ENCODE assay signal across 23 cellular contexts in the genomic region with DNA sequence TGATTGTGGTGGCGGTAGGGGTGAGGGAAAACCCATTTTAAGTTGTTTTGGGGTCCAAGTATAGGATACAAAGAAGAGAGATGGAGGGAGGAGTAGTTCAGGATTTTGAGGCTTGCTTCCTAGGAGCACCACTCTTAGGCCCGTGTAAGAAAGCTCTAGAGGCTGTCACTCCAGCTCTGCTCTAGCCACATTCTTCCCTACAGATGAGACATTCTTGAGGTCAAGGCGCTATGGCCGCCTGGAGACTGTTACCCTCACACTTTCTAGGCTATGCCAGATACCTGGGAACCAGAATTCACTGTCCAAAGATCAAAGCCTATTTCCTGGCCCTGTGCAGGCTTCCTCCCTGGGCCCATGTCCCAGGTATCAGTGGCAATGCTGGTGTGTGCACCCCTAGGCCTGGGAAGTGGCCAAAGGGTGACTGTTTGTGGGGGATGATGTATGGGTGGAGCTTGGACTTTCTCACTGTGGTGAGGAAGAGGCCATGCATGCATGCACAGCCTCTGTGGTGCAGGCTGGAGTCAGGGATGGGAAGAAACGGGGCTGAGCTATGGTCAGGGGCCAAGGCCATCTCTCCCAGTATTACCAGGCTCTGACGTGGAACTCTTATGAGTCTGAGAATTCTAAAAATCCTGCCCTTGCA. TPM values are rescaled to one million over a fixed set of nuclear protein-coding genes. Genes with fewer than 3 reads are reported as not detected.
A peak's percentile ranks its signal among the peaks of the same experiment; 100 is the strongest.
DNase-seq lines count a peak whose midpoint lies in the region; ATAC-seq and TF ChIP-seq lines count a peak whose summit lies in the region.
"Had no signal": no experiment of that assay in that cellular context is flagged by ENCODE, and none has a peak within 500 bp of the region (broad histone marks: within the 10 kb centered on the region; RNA-seq: fewer than 3 reads in every experiment).

No MANE protein-coding gene starts in this region.

- H3K4me3 ChIP-seq in right atrium auricular region (no peak overlapping the region), left ventricle myocardium inferior (no peak overlapping the region), fibroblast of the aortic adventitia (ENCODE audit: low read depth, low read length) (no peak overlapping the region), psoas muscle (no peak overlapping the region)
- H3K4me3 ChIP-seq: ovary, upper lobe of left lung had no signal

- H3K36me3 ChIP-seq in right atrium auricular region (no peaks in the 10 kb centered on the region), left ventricle myocardium inferior (no peaks in the 10 kb centered on the region), psoas muscle (ENCODE audit: insufficient read depth in 1 of 2, low read depth in 1 of 2) (no peaks in the 10 kb centered on the region)
- H3K36me3 ChIP-seq: ovary, upper lobe of left lung, WERI-Rb-1 had no signal

- H3K27ac ChIP-seq in right atrium auricular region (no peak overlapping the region), left ventricle myocardium inferior (replicated peaks) (no peak overlapping the region), psoas muscle (no peak overlapping the region), caudate nucleus (ENCODE audit: low read depth, low read length) (no peak overlapping the region)
- H3K27ac ChIP-seq: C4-2B, ovary, upper lobe of left lung, WERI-Rb-1 had no signal

- ATAC-seq in psoas muscle = no peak

- H3K9me3 ChIP-seq in right atrium auricular region = no peaks in the 10 kb centered on the region
- H3K9me3 ChIP-seq in left ventricle myocardium inferior (replicated peaks) = no peaks in the 10 kb centered on the region
- H3K9me3 ChIP-seq in psoas muscle = no peaks in the 10 kb centered on the region
- H3K9me3 ChIP-seq: ovary, upper lobe of left lung had no signal

- H3K4me1 ChIP-seq in right atrium auricular region (no peaks in the 10 kb centered on the region), left ventricle myocardium inferior (no peaks in the 10 kb centered on the region), psoas muscle (no peaks in the 10 kb centered on the region)
- H3K4me1 ChIP-seq: upper lobe of left lung had no signal

- H3K27me3 ChIP-seq in right atrium auricular region (no peaks in the 10 kb centered on the region), left ventricle myocardium inferior (ENCODE audit: low read depth) (no peaks in the 10 kb centered on the region), psoas muscle (ENCODE audit: insufficient read depth in 3 of 3, low read length in 2 of 3) (no peaks in the 10 kb centered on the region)
- H3K27me3 ChIP-seq: ovary, upper lobe of left lung had no signal

- 70 to 79% (median 74%) methylated on average over 6 of the region's 6 CpGs for WGBS in psoas muscle, 3 donors

- TF ChIP-seq CTCF in right atrium auricular region (IDR thresholded peaks at IDR 0.05) = no peak
- TF ChIP-seq CTCF in left ventricle myocardium inferior (IDR thresholded peaks at IDR 0.05; ENCODE audit: borderline replicate concordance) = no peak
- TF ChIP-seq CTCF in fibroblast of the aortic adventitia (IDR thresholded peaks at IDR 0.05; ENCODE audit: insufficient read depth, low read length) = no peak
- no peak for TF ChIP-seq CTCF in psoas muscle (IDR thresholded peaks at IDR 0.05)

- intact Hi-C loops in left ventricle myocardium inferior (cut with micrococcal nuclease) = no loop called here
- intact Hi-C loops in psoas muscle (cut with DNase I) = no loop called here

- peak; percentile 40 for DNase-seq in right atrium auricular region (ENCODE audit: low spot score)
- DNase-seq in left ventricle myocardium inferior = no peak
- peak; percentile 21 for DNase-seq in SW480 (ENCODE audit: low spot score)
- peak; percentile 39 for DNase-seq in fibroblast of the aortic adventitia (ENCODE audit: low read depth)
- DNase-seq in NCI-H2196 (lab: John Stamatoyannopoulos, UW; ENCODE audit: unreplicated experiment) = no peak
- no peak for DNase-seq in NCI-H510A treated with DMSO at 0.1 percent for 48 hours (lab: John Stamatoyannopoulos, UW)
- DNase-seq in psoas muscle = no peak
- DNase-seq in caudate nucleus (lab: John Stamatoyannopoulos, UW) = no peak
- DNase-seq: anterior cingulate cortex; effector CD8-positive, alpha-beta T cell; GDM1; hippocampal formation; mammary epithelial cell; NCI-H1105; NCI-H2107; NCI-H69; ovary; SIG-M5; stimulated activated CD4-positive, alpha-beta T cell treated with anti-CD3 and anti-CD28 coated beads, Interleukin-1b, Interleukin-23, amount 100 ng/mL, for 48 hours; T-helper 1 cell; upper lobe of left lung; WERI-Rb-1 had no signal

RNA-seq across cellular contexts. Expression of a gene that starts 7.0 kb away (rescaled TPM):
- total RNA-seq in right atrium auricular region = 10 to 100 TPM; 24.9 to 32.4 TPM
- total RNA-seq in left ventricle myocardium inferior = 47.1 TPM
- total RNA-seq in fibroblast of the aortic adventitia (ENCODE audit: low replicate concordance) = 33.6 and 75.6 TPM in 2 replicates
- total RNA-seq in psoas muscle = 10 to 100 TPM; 44.1 to 72.0 (median 51.3) TPM
- 10 to 100 TPM; 19.0 to 49.8 (median 23.8) TPM for polyA plus RNA-seq in psoas muscle

RNA-seq across cellular contexts. Expression of a gene that starts 41.5 kb away (rescaled TPM):
- 1 to 10 TPM; 8.3 to 8.7 TPM for total RNA-seq in right atrium auricular region
- total RNA-seq in left ventricle myocardium inferior = 4.1 TPM
- total RNA-seq in fibroblast of the aortic adventitia (ENCODE audit: low replicate concordance) = 16.4 and 22.1 TPM in 2 replicates
- total RNA-seq in psoas muscle = 1 to 10 TPM; 5.8 to 8.1 (median 6.2) TPM
- 1 to 10 TPM in 2 of 3 donors, not detected in 1; 1.2 to 3.5 TPM for polyA plus RNA-seq in psoas muscle

Comparison
In these comparisons a context has a peak if more than half of its experiments do, and no peak if none do; other contexts are left out.
1. DNase-seq: peak in right atrium auricular region (single experiment), SW480 (single experiment) and fibroblast of the aortic adventitia (single experiment); none in left ventricle myocardium inferior (single experiment), NCI-H2196 (single experiment), NCI-H510A treated with DMSO at 0.1 percent for 48 hours (single experiment), psoas muscle (0 of 2) and caudate nucleus (0 of 61).